Comparison of ENCODE assay signal across 7 cellular contexts in genomic region chr12:111434049-111434448, GRCh38. TPM values are rescaled to one million over a fixed set of nuclear protein-coding genes. Genes with fewer than 3 reads are reported as not detected.
DNase-seq lines count a peak whose midpoint lies in the region; ATAC-seq, FAIRE-seq and TF ChIP-seq lines count a peak whose summit lies in the region.

No MANE protein-coding gene starts in this region.

- no peak overlapping the region for H3K4me3 ChIP-seq in fibroblast of villous mesenchyme (ENCODE audit: low read depth, low read length)
- H3K4me3 ChIP-seq in spleen: peak overlapping the region in 2 of 8 donors; percentile 6 to 54
- no peak overlapping the region for H3K4me3 ChIP-seq in small intestine (ENCODE audit: low read depth in 1 of 2, low read length in 2 of 2)

- intact Hi-C loops in spleen (cut with DNase I; ENCODE audit: low total_unique reads): no loop called here

- H3K9me3 ChIP-seq in T-helper 17 cell (ENCODE audit: control insufficient read depth, low read length, poor library complexity, severe bottlenecking) (no peaks in the 10 kb centered on the region), spleen (no peaks in the 10 kb centered on the region), small intestine (ENCODE audit: control insufficient read depth, low read depth) (no peaks in the 10 kb centered on the region)

- ATAC-seq in T-helper 17 cell: no peak

- H3K4me1 ChIP-seq in spleen (peaks cover 95 to 100% (median 100%) of the 10 kb centered on the region in 6 donors), small intestine (ENCODE audit: control insufficient read depth in 2 of 2, insufficient read depth in 1 of 2, low read depth in 1 of 2, low read length in 1 of 2) (peaks cover 0 to 18% of the 10 kb centered on the region in 2 donors)

- H3K27me3 Mint-ChIP-seq in T-helper 17 cell: no peaks in the 10 kb centered on the region

- H3K27me3 ChIP-seq in spleen (replicated peaks in 1 of 7) (no peaks in the 10 kb centered on the region), small intestine (ENCODE audit: control insufficient read depth in 2 of 2, insufficient read depth in 2 of 2, low read length in 2 of 2) (no peaks in the 10 kb centered on the region)

- peaks cover 86% of the 10 kb centered on the region for H3K4me1 Mint-ChIP-seq in T-helper 17 cell

- no peak for FAIRE-seq in small intestine (lab: Jason Lieb, UNC)
- FAIRE-seq in urothelium cell line (lab: Jason Lieb, UNC): no peak

- TF ChIP-seq CTCF in fibroblast of villous mesenchyme (IDR thresholded peaks at IDR 0.05; ENCODE audit: insufficient read depth, low read depth, low read length) (no peak), spleen (IDR thresholded peaks at IDR 0.05 in 8 of 11, conservative IDR thresholded peaks at IDR 0.05 in 3 of 11) (no peak)

- 26 to 50% (median 46%) methylated on average over 3 of the region's 3 CpGs for WGBS in spleen, 5 donors
- WGBS in small intestine, 3 donors: 32 to 60% (median 49%) methylated on average over 3 of the region's 3 CpGs

- H3K4me3 Mint-ChIP-seq in T-helper 17 cell: peak overlapping the region; percentile 88

- peak overlapping the region; percentile 89 to 95 (median 92) for H3K27ac ChIP-seq in spleen
- peak overlapping the region in 1 of 2 donors; percentile 95 for H3K27ac ChIP-seq in small intestine (ENCODE audit: low read depth in 1 of 2, low read length in 1 of 2)

- peak overlapping the region; percentile 100 for H3K27ac Mint-ChIP-seq in T-helper 17 cell

- H3K36me3 ChIP-seq in spleen: peaks cover 0 to 10% (median 0%) of the 10 kb centered on the region in 6 donors
- H3K36me3 ChIP-seq in small intestine (ENCODE audit: control insufficient read depth in 2 of 2, insufficient read depth in 2 of 2, low read length in 2 of 2): no peaks in the 10 kb centered on the region

- DNase-seq in HCEC 1CT (peak; percentile 51), T-helper 17 cell (no peak), fibroblast of villous mesenchyme (ENCODE audit: low read depth) (peak; percentile 59), spleen (no peak), small intestine (no peak), NCI-H2029 treated with DMSO at 0.1 percent for 48 hours (lab: John Stamatoyannopoulos, UW) (no peak), urothelium cell line (ENCODE audit: low spot score) (no peak)

- no peaks in the 10 kb centered on the region for H3K36me3 Mint-ChIP-seq in T-helper 17 cell (ENCODE audit: low read depth)

- TF ChIP-seq POLR2A in spleen (IDR thresholded peaks at IDR 0.05): no peak

RNA-seq across cellular contexts. Expression of gene SH2B3, which starts 28.3 kb away (rescaled TPM):
- total RNA-seq in T-helper 17 cell (10 to 100 TPM; 38.7 to 39.3 TPM), fibroblast of villous mesenchyme (42.7 and 60.2 TPM in 2 replicates), spleen (100 to 1,000 TPM in 1 of 7 donors, 10 to 100 TPM in 6; 72.6 to 105 (median 88.3) TPM)
- polyA plus RNA-seq in spleen (10 to 100 TPM; 11.5 to 25.5 (median 12.0) TPM), small intestine (10 to 100 TPM in 1 of 3 donors, 1 to 10 TPM in 1, under 1 TPM in 1; 0.67 to 14.9 (median 4.6) TPM)

Comparison
In these comparisons a context has a peak if more than half of its experiments do, and no peak if none do; other contexts are left out.
1. DNase-seq: peak in HCEC 1CT (single experiment) and fibroblast of villous mesenchyme (single experiment); none in T-helper 17 cell (0 of 3), spleen (single experiment), small intestine (single experiment), NCI-H2029 treated with DMSO at 0.1 percent for 48 hours (single experiment) and urothelium cell line (single experiment).